ENCODE assay signal across 1 cellular context in genomic region chr10:90718185-90718584, GRCh38.
TF ChIP-seq lines count a peak whose summit lies in the region.

No MANE protein-coding gene starts in this region.

TF ChIP-seq in GM12878, 131 proteins besides CTCF, POLR2A, EP300 and RAD21:
- TF ChIP-seq IRF4 (IDR thresholded peaks at IDR 0.05; ENCODE audit: low read depth, low read length), result no peak
- TF ChIP-seq MYB (IDR thresholded peaks at IDR 0.05; ENCODE audit: borderline replicate concordance, low read depth, low read length), result no peak
- no peak for TF ChIP-seq RCOR1 (conservative IDR thresholded peaks at IDR 0.05; ENCODE audit: low read depth, low read length)
- no peak for TF ChIP-seq IKZF1 (conservative IDR thresholded peaks at IDR 0.05)
- TF ChIP-seq ATF7 (IDR thresholded peaks at IDR 0.05; ENCODE audit: low read depth), result no peak
- TF ChIP-seq EGR1 (IDR thresholded peaks at IDR 0.05; ENCODE audit: borderline replicate concordance in 1 of 2, low read depth in 2 of 2, low read length in 2 of 2), result no peak
- TF ChIP-seq MLLT1 (IDR thresholded peaks at IDR 0.05), result no peak
- no peak for TF ChIP-seq SPI1 (IDR thresholded peaks at IDR 0.05; ENCODE audit: borderline replicate concordance, insufficient read depth, low read depth, low read length)
- TF ChIP-seq CHD4 (IDR thresholded peaks at IDR 0.05), result no peak
- TF ChIP-seq SRF (IDR thresholded peaks at IDR 0.05; ENCODE audit: low read depth in 2 of 2, low read length in 2 of 2), result no peak
- TF ChIP-seq GATAD2B (conservative IDR thresholded peaks at IDR 0.05; ENCODE audit: low read depth), result no peak
- TF ChIP-seq PAX5 (IDR thresholded peaks at IDR 0.05; ENCODE audit: borderline replicate concordance, low read depth, low read length), result no peak
- no peak for TF ChIP-seq PBX3 (IDR thresholded peaks at IDR 0.05; ENCODE audit: insufficient replicate concordance, low read depth, low read length)
- TF ChIP-seq ESRRA (IDR thresholded peaks at IDR 0.05; ENCODE audit: low read length), result no peak
- TF ChIP-seq NBN (IDR thresholded peaks at IDR 0.05), result no peak
